In the genomic region with DNA sequence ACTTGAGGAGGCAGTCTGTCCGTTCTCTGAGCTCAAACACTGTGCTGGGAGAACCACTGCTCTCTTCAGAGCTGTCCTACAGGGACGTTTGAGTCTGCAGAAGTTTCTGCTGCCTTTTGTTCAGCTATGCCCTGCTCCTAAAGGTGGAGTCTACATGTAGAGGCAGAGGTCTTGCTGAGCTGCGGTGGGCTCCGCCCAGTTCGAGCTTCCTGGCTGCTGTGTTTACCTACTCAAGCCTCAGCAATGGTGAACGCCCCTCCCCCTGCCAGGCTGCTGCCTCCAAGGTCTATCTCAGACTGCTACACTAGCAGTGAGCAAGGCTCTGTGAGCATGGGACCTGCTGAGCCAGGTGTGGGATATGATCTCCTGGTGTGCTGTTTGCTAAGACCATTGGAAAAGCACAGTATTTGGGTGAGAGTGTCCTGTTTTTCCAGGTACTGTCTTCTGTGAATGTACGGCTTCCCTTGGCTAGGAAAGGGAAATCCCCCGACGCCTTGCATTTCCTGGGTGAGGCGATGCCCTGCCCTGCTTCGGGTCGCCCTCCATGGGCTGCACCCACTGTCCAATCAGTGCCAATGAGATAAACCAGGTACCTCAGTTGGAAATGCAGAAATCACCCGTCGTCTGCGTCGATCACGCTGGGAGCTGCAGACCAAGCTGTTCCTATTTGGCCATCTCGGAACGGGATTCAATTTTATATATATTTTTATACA, we compare ENCODE assay signal across 8 cellular contexts. TPM values are rescaled to one million over a fixed set of nuclear protein-coding genes. Genes with fewer than 3 reads are reported as not detected.
A peak's percentile ranks its signal among the peaks of the same experiment; 100 is the strongest.
DNase-seq lines count a peak whose midpoint lies in the region; FAIRE-seq and TF ChIP-seq lines count a peak whose summit lies in the region.

No MANE protein-coding gene starts in this region.

- POLR2A ChIA-PET in HEK293 (lab: Yijun Ruan, JAX): interaction anchor here (1.2 kb wide), 1 partner anchor 12 kb away, joined by 5 read pairs; no protein-coding TSS in a partner anchor
- POLR2A ChIA-PET in activated CD4-positive, alpha-beta T cell treated with anti-CD3 and anti-CD28 coated beads, Interleukin-2, amount 10 ng/mL, durations not matched to agents 7 days and 5 days (lab: Charles Lee): interaction anchor here (0.5 to 1.0 kb wide), 2 partner anchors 11 to 233 kb away, joined by 3 read pairs; no protein-coding TSS in a partner anchor

- H3K9me3 ChIP-seq in HEK293 (ENCODE audit: control insufficient read depth, insufficient read depth, low read depth, low read length) (no peaks in the 10 kb centered on the region), endodermal cell (ENCODE audit: control insufficient read depth, low read length) (no peaks in the 10 kb centered on the region)

- H3K9ac ChIP-seq in endodermal cell (ENCODE audit: extremely low read depth, low read length, poor library complexity, severe bottlenecking): no peak overlapping the region

- H3K36me3 ChIP-seq in HEK293 (ENCODE audit: control insufficient read depth in 2 of 2, insufficient read depth in 1 of 2, low read length in 2 of 2) (peaks cover 0 to 9% of the 10 kb centered on the region in 2 experiments; a peak in 1 of 3 replicates), endodermal cell (ENCODE audit: control insufficient read depth, insufficient read depth, low read length) (peaks cover 3% of the 10 kb centered on the region)

- no peak for FAIRE-seq in D721Med (lab: Jason Lieb, UNC)

- WGBS in endodermal cell (ENCODE audit: insufficient coverage in 1 of 2, insufficient read length in 1 of 2), 2 experiments: 81 to 89% methylated on average over 15 to 17 of the region's 19 CpGs

- no peaks in the 10 kb centered on the region for H3K4me1 ChIP-seq in HEK293 (ENCODE audit: control insufficient read depth, insufficient read depth, low read length)
- H3K4me1 ChIP-seq in endodermal cell (ENCODE audit: control insufficient read depth, insufficient read depth, low read length): peaks cover 6% of the 10 kb centered on the region

- TF ChIP-seq CTCF in HEK293 (tag by site-specific recombination; IDR thresholded peaks at IDR 0.05) (no peak), endodermal cell (conservative IDR thresholded peaks at IDR 0.05) (no peak), osteocyte (IDR thresholded peaks at IDR 0.05) (no peak), D721Med (IDR thresholded peaks at IDR 0.05; ENCODE audit: insufficient read depth, missing control alignments) (no peak), GM13976 (IDR thresholded peaks at IDR 0.05; ENCODE audit: borderline replicate concordance, control extremely low read depth, extremely low read depth, insufficient read depth, missing control alignments) (no peak)

- H3K4me3 ChIP-seq in HEK293 (ENCODE audit: low read depth, low read length) (no peak overlapping the region), endodermal cell (ENCODE audit: low read length) (no peak overlapping the region)

- H3K27ac ChIP-seq in HEK293 (ENCODE audit: extremely low read depth, low read depth, low read length): no peak overlapping the region
- H3K27ac ChIP-seq in endodermal cell (ENCODE audit: low read depth, low read length): no peak overlapping the region

- H3K36me3 Mint-ChIP-seq in activated CD4-positive, alpha-beta T cell treated with anti-CD3 and anti-CD28 coated beads, Interleukin-2, amount 10 ng/mL, durations not matched to agents 7 days and 5 days (ENCODE audit: low read depth): peaks cover 88% of the 10 kb centered on the region
- H3K36me3 Mint-ChIP-seq in endodermal cell (ENCODE audit: low read depth) (peaks cover 42% of the 10 kb centered on the region), osteocyte (ENCODE audit: unreplicated experiment) (peaks cover 25% of the 10 kb centered on the region)

- H3K27ac Mint-ChIP-seq in activated CD4-positive, alpha-beta T cell treated with anti-CD3 and anti-CD28 coated beads, Interleukin-2, amount 10 ng/mL, durations not matched to agents 7 days and 5 days: peak overlapping the region; percentile 91
- H3K27ac Mint-ChIP-seq in endodermal cell: no peak overlapping the region
- H3K27ac Mint-ChIP-seq in osteocyte (ENCODE audit: unreplicated experiment): no peak overlapping the region

- in situ Hi-C loops in GM13976 (cut with MboI; ENCODE audit: low sequenced_read_pairs, unreplicated experiment): no loop called here

- no peaks in the 10 kb centered on the region for H3K27me3 ChIP-seq in endodermal cell (ENCODE audit: control insufficient read depth, insufficient read depth, low read length, poor library complexity, severe bottlenecking)

- peak; percentile 90 for DNase-seq in activated CD4-positive, alpha-beta T cell treated with anti-CD3 and anti-CD28 coated beads, Interleukin-2, amount 10 ng/mL, durations not matched to agents 7 days and 5 days
- DNase-seq in endodermal cell (peak; percentile 84), osteocyte (ENCODE audit: extremely low spot score, unreplicated experiment) (no peak), NCI-H446 treated with DMSO at 0.1 percent for 48 hours (lab: John Stamatoyannopoulos, UW) (no peak), D721Med (ENCODE audit: insufficient read length, low spot score) (no peak), GM13976 (ENCODE audit: low spot score) (no peak)
- DNase-seq in stimulated activated CD4-positive, alpha-beta T cell treated with anti-CD3 and anti-CD28 coated beads, TNF-alpha, amount 100 ng/mL, for 24 hours (ENCODE audit: low read depth in 3 of 3): peak in 2 of 3 experiments; percentile 19 to 54

- H3K9me3 Mint-ChIP-seq in activated CD4-positive, alpha-beta T cell treated with anti-CD3 and anti-CD28 coated beads, Interleukin-2, amount 10 ng/mL, durations not matched to agents 7 days and 5 days: peaks cover 21% of the 10 kb centered on the region
- peaks cover 12% of the 10 kb centered on the region for H3K9me3 Mint-ChIP-seq in endodermal cell
- peaks cover 8% of the 10 kb centered on the region for H3K9me3 Mint-ChIP-seq in osteocyte (ENCODE audit: unreplicated experiment)

- H3K27me3 Mint-ChIP-seq in activated CD4-positive, alpha-beta T cell treated with anti-CD3 and anti-CD28 coated beads, Interleukin-2, amount 10 ng/mL, durations not matched to agents 7 days and 5 days: no peaks in the 10 kb centered on the region
- H3K27me3 Mint-ChIP-seq in endodermal cell (ENCODE audit: insufficient read depth) (no peaks in the 10 kb centered on the region), osteocyte (ENCODE audit: unreplicated experiment) (no peaks in the 10 kb centered on the region)

- H3K4me1 Mint-ChIP-seq in activated CD4-positive, alpha-beta T cell treated with anti-CD3 and anti-CD28 coated beads, Interleukin-2, amount 10 ng/mL, durations not matched to agents 7 days and 5 days: peaks cover 68% of the 10 kb centered on the region
- peaks cover 5% of the 10 kb centered on the region for H3K4me1 Mint-ChIP-seq in endodermal cell
- peaks cover 4% of the 10 kb centered on the region for H3K4me1 Mint-ChIP-seq in osteocyte (ENCODE audit: unreplicated experiment)

- H3K4me3 Mint-ChIP-seq in activated CD4-positive, alpha-beta T cell treated with anti-CD3 and anti-CD28 coated beads, Interleukin-2, amount 10 ng/mL, durations not matched to agents 7 days and 5 days: peak overlapping the region; percentile 48
- H3K4me3 Mint-ChIP-seq in endodermal cell: no peak overlapping the region
- no peak overlapping the region for H3K4me3 Mint-ChIP-seq in osteocyte (ENCODE audit: unreplicated experiment)

- CTCF ChIA-PET in HEK293 (lab: Yijun Ruan, JAX): interaction anchor here (0.7 to 1.3 kb wide), 2 partner anchors 12 to 784 kb away, joined by 3 read pairs; no protein-coding TSS in a partner anchor
- CTCF ChIA-PET in activated CD4-positive, alpha-beta T cell treated with anti-CD3 and anti-CD28 coated beads, Interleukin-2, amount 10 ng/mL, durations not matched to agents 7 days and 5 days (lab: Charles Lee): interaction anchor here (0.6 to 2.3 kb wide), 6 partner anchors 10 to 46 kb away, joined by 3 to 6 read pairs (median 4); no protein-coding TSS in a partner anchor

TF ChIP-seq in HEK293, 187 proteins besides CTCF, POLR2A, EP300 and RAD21:
- TF ChIP-seq ZSCAN16 (tag by site-specific recombination; IDR thresholded peaks at IDR 0.05) (0 out of 2 replicates have a peak, but pooled peaks have one; percentile 46), ZNF660 (tag by site-specific recombination; IDR thresholded peaks at IDR 0.05) (no peak), ZBTB17 (tag by site-specific recombination; IDR thresholded peaks at IDR 0.05) (peak; percentile 34; the same call in 1 of the 2 replicates), ZBTB20 (tag by site-specific recombination; IDR thresholded peaks at IDR 0.05) (no peak), ZIC2 (tag by site-specific recombination; IDR thresholded peaks at IDR 0.05) (peak; percentile 14; the same call in 1 of the 2 replicates), PRDM1 (tag by site-specific recombination; IDR thresholded peaks at IDR 0.05) (no peak), KLF1 (tag by site-specific recombination; IDR thresholded peaks at IDR 0.05) (peak; percentile 66), TRIM28 (IDR thresholded peaks at IDR 0.05; ENCODE audit: borderline replicate concordance, low read length) (peak; percentile 50; the same call in 1 of the 2 replicates)

RNA-seq across cellular contexts. Expression of a gene that starts 58.5 kb away (rescaled TPM):
- total RNA-seq in activated CD4-positive, alpha-beta T cell treated with anti-CD3 and anti-CD28 coated beads, Interleukin-2, amount 10 ng/mL, durations not matched to agents 7 days and 5 days: 10 to 100 TPM; 90.7 to 91.5 TPM
- total RNA-seq in endodermal cell (10 to 100 TPM; 18.0 to 21.0 TPM), osteocyte (7.5 and 10.4 TPM in 2 replicates)
- polyA plus RNA-seq in endodermal cell (2013, experiment 1 of 2): 23.7 TPM
- 25.5 TPM for polyA plus RNA-seq in endodermal cell (2013, experiment 2 of 2)

Comparison
In these comparisons a context has a peak if more than half of its experiments do, and no peak if none do; other contexts are left out.
1. DNase-seq: peak in activated CD4-positive, alpha-beta T cell treated with anti-CD3 and anti-CD28 coated beads, Interleukin-2, amount 10 ng/mL, durations not matched to agents 7 days and 5 days (single experiment), endodermal cell (single experiment) and stimulated activated CD4-positive, alpha-beta T cell treated with anti-CD3 and anti-CD28 coated beads, TNF-alpha, amount 100 ng/mL, for 24 hours (2 of 3); none in osteocyte (single experiment), NCI-H446 treated with DMSO at 0.1 percent for 48 hours (single experiment), D721Med (single experiment) and GM13976 (single experiment).